ENCODE assay signal across 19 cellular contexts in genomic region chr1:152960452-152961044, GRCh38. TPM values are rescaled to one million over a fixed set of nuclear protein-coding genes. Genes with fewer than 3 reads are reported as not detected.
A peak's percentile ranks its signal among the peaks of the same experiment; 100 is the strongest.
DNase-seq lines count a peak whose midpoint lies in the region; ATAC-seq and TF ChIP-seq lines count a peak whose summit lies in the region.
"Had no signal": no experiment of that assay in that cellular context is flagged by ENCODE, and none has a peak within 500 bp of the region (broad histone marks: within the 10 kb centered on the region; RNA-seq: fewer than 3 reads in every experiment).

No MANE protein-coding gene starts in this region.

- H3K4me3 ChIP-seq in BLaER1 (peak overlapping the region; percentile 53), MM.1S (ENCODE audit: low read length) (no peak overlapping the region), endodermal cell (ENCODE audit: low read length) (no peak overlapping the region)
- H3K4me3 ChIP-seq: gastroesophageal sphincter, mucosa of descending colon, pancreas had no signal

- TF ChIP-seq CTCF in GM12873 (IDR thresholded peaks at IDR 0.05; ENCODE audit: insufficient read depth, low read depth, low read length, missing control alignments), result peak; percentile 65
- peak; percentile 17; the same call in 1 of the 2 replicates for TF ChIP-seq CTCF in MM.1S (IDR thresholded peaks at IDR 0.05; ENCODE audit: low read length)
- TF ChIP-seq CTCF in endodermal cell (conservative IDR thresholded peaks at IDR 0.05), result peak; percentile 67
- TF ChIP-seq CTCF in nephron progenitor cell (IDR thresholded peaks at IDR 0.05), result no peak

- H3K9ac ChIP-seq in BLaER1 (peak overlapping the region; percentile 60; the same call in 1 of the 2 replicates), MM.1S (ENCODE audit: low read length) (no peak overlapping the region), endodermal cell (ENCODE audit: extremely low read depth, low read length, poor library complexity, severe bottlenecking) (no peak overlapping the region)

- H3K27ac Mint-ChIP-seq in endodermal cell (no peak overlapping the region), nephron progenitor cell (no peak overlapping the region)
- H3K27ac Mint-ChIP-seq: activated naive CD8-positive, alpha-beta T cell treated with anti-CD3 and anti-CD28 coated beads for 36 hours had no signal

- no peaks in the 10 kb centered on the region for H3K36me3 Mint-ChIP-seq in endodermal cell (ENCODE audit: low read depth)
- H3K36me3 Mint-ChIP-seq in nephron progenitor cell (ENCODE audit: low read depth), result no peaks in the 10 kb centered on the region
- H3K36me3 Mint-ChIP-seq: activated naive CD8-positive, alpha-beta T cell treated with anti-CD3 and anti-CD28 coated beads for 36 hours had no signal

- H3K9me3 ChIP-seq in BLaER1 (no peaks in the 10 kb centered on the region), MM.1S (replicated peaks; ENCODE audit: insufficient read depth, low read length) (no peaks in the 10 kb centered on the region), endodermal cell (ENCODE audit: control insufficient read depth, low read length) (peaks cover 35% of the 10 kb centered on the region)
- H3K9me3 ChIP-seq: gastroesophageal sphincter, mucosa of descending colon, pancreas had no signal

- DNase-seq in MM.1S (no peak), endodermal cell (peak; percentile 48), nephron progenitor cell (no peak), superior temporal gyrus (ENCODE audit: extremely low spot score) (no peak), NCI-H774 (lab: John Stamatoyannopoulos, UW) (no peak)
- DNase-seq: activated naive CD8-positive, alpha-beta T cell treated with anti-CD3 and anti-CD28 coated beads for 36 hours; activated T-cell treated with anti-CD3 and anti-CD28 coated beads, Interleukin-2, amount 50 U/mL, for 1 hour; effector memory CD4-positive, alpha-beta T cell; kidney glomerular epithelial cell; mucosa of descending colon; NCI-H2171 treated with DMSO at 0.1 percent for 48 hours had no signal

- H3K36me3 ChIP-seq in BLaER1 (no peaks in the 10 kb centered on the region), MM.1S (replicated peaks; ENCODE audit: insufficient read depth, low read length) (no peaks in the 10 kb centered on the region), endodermal cell (ENCODE audit: control insufficient read depth, insufficient read depth, low read length) (no peaks in the 10 kb centered on the region)
- H3K36me3 ChIP-seq: gastroesophageal sphincter, pancreas had no signal

- no peaks in the 10 kb centered on the region for H3F3A ChIP-seq in MM.1S (ENCODE audit: insufficient read depth, low read length)

- H4K20me1 ChIP-seq in BLaER1 (no peaks in the 10 kb centered on the region), MM.1S (ENCODE audit: insufficient read depth, low read length) (no peaks in the 10 kb centered on the region)

- no peaks in the 10 kb centered on the region for H3K79me2 ChIP-seq in MM.1S (ENCODE audit: low read length)

- peaks cover 43% of the 10 kb centered on the region for H3K9me3 Mint-ChIP-seq in endodermal cell
- peaks cover 33% of the 10 kb centered on the region for H3K9me3 Mint-ChIP-seq in nephron progenitor cell
- H3K9me3 Mint-ChIP-seq: activated naive CD8-positive, alpha-beta T cell treated with anti-CD3 and anti-CD28 coated beads for 36 hours had no signal

- no peak overlapping the region for H2AFZ ChIP-seq in MM.1S (ENCODE audit: low read length)

- no peaks in the 10 kb centered on the region for H3K27me3 Mint-ChIP-seq in endodermal cell (ENCODE audit: insufficient read depth)
- H3K27me3 Mint-ChIP-seq in nephron progenitor cell (ENCODE audit: low read depth, poor library complexity), result no peaks in the 10 kb centered on the region

- peak overlapping the region; percentile 84 for H3K27ac ChIP-seq in BLaER1
- no peak overlapping the region for H3K27ac ChIP-seq in MM.1S (ENCODE audit: low read length)
- no peak overlapping the region for H3K27ac ChIP-seq in endodermal cell (ENCODE audit: low read depth, low read length)
- H3K27ac ChIP-seq: gastroesophageal sphincter, pancreas had no signal

- H3K4me2 ChIP-seq in BLaER1, result peak overlapping the region; percentile 82
- no peak overlapping the region for H3K4me2 ChIP-seq in MM.1S (ENCODE audit: low read depth, low read length)

- no peak for ATAC-seq in GM21515 (IDR thresholded peaks at IDR 0.05; ENCODE audit: unreplicated experiment)
- ATAC-seq: gastroesophageal sphincter, mucosa of descending colon had no signal

- no peak overlapping the region for H3K4me3 Mint-ChIP-seq in endodermal cell
- no peak overlapping the region for H3K4me3 Mint-ChIP-seq in nephron progenitor cell
- H3K4me3 Mint-ChIP-seq: activated naive CD8-positive, alpha-beta T cell treated with anti-CD3 and anti-CD28 coated beads for 36 hours had no signal

- peaks cover 1% of the 10 kb centered on the region for H3K4me1 Mint-ChIP-seq in endodermal cell
- no peaks in the 10 kb centered on the region for H3K4me1 Mint-ChIP-seq in nephron progenitor cell

- H3K4me1 ChIP-seq in BLaER1 (peaks cover 55% of the 10 kb centered on the region), MM.1S (ENCODE audit: low read length) (no peaks in the 10 kb centered on the region), endodermal cell (ENCODE audit: control insufficient read depth, insufficient read depth, low read length) (no peaks in the 10 kb centered on the region)
- H3K4me1 ChIP-seq: gastroesophageal sphincter, pancreas had no signal

- WGBS in endodermal cell (ENCODE audit: insufficient coverage in 1 of 2, insufficient read length in 1 of 2), 2 experiments, result 77 to 92% methylated on average over 2 to 10 of the region's 10 CpGs

- H3K27me3 ChIP-seq in BLaER1 (no peaks in the 10 kb centered on the region), MM.1S (replicated peaks; ENCODE audit: insufficient read depth, low read length) (no peaks in the 10 kb centered on the region), endodermal cell (ENCODE audit: control insufficient read depth, insufficient read depth, low read length, poor library complexity, severe bottlenecking) (no peaks in the 10 kb centered on the region)
- H3K27me3 ChIP-seq: gastroesophageal sphincter, pancreas had no signal

- no peaks in the 10 kb centered on the region for H3K9me2 ChIP-seq in MM.1S (replicated peaks; ENCODE audit: insufficient read depth, low read length)

RNA-seq across cellular contexts. Expression of gene SPRR4, which starts 9.9 kb away (rescaled TPM):
- not detected for total RNA-seq in endodermal cell
- not detected for polyA plus RNA-seq in endodermal cell (2013, experiment 1 of 2)
- polyA plus RNA-seq in endodermal cell (2013, experiment 2 of 2), result not detected
- total RNA-seq: activated naive CD8-positive, alpha-beta T cell treated with anti-CD3 and anti-CD28 coated beads for 36 hours; cardiac septum; gastroesophageal sphincter; mucosa of descending colon; pancreas; RPMI7951; T-helper 1 cell treated with Interleukin-12 subunit alpha and Interleukin-12 subunit beta and Interleukin-4 antibody, amounts not matched to agents 30 ng/mL and 1 ng/mL, for 36 hours had no signal
- polyA plus RNA-seq: pancreas had no signal

RNA-seq across cellular contexts. Expression of gene SPRR5, which starts 13.5 kb away (rescaled TPM):
- total RNA-seq in endodermal cell, result not detected
- not detected for polyA plus RNA-seq in endodermal cell (2013, experiment 1 of 2)
- not detected for polyA plus RNA-seq in endodermal cell (2013, experiment 2 of 2)
- total RNA-seq: activated naive CD8-positive, alpha-beta T cell treated with anti-CD3 and anti-CD28 coated beads for 36 hours; cardiac septum; gastroesophageal sphincter; mucosa of descending colon; pancreas; RPMI7951; T-helper 1 cell treated with Interleukin-12 subunit alpha and Interleukin-12 subunit beta and Interleukin-4 antibody, amounts not matched to agents 30 ng/mL and 1 ng/mL, for 36 hours had no signal
- polyA plus RNA-seq: pancreas had no signal

RNA-seq across cellular contexts. Expression of gene SPRR1A, which starts 23.3 kb away (rescaled TPM):
- not detected for total RNA-seq in endodermal cell
- polyA plus RNA-seq in endodermal cell (2013, experiment 1 of 2), result not detected
- not detected for polyA plus RNA-seq in endodermal cell (2013, experiment 2 of 2)
- total RNA-seq: activated naive CD8-positive, alpha-beta T cell treated with anti-CD3 and anti-CD28 coated beads for 36 hours; cardiac septum; gastroesophageal sphincter; mucosa of descending colon; pancreas; RPMI7951; T-helper 1 cell treated with Interleukin-12 subunit alpha and Interleukin-12 subunit beta and Interleukin-4 antibody, amounts not matched to agents 30 ng/mL and 1 ng/mL, for 36 hours had no signal
- polyA plus RNA-seq: pancreas had no signal

RNA-seq across cellular contexts. Expression of gene SPRR3, which starts 41.0 kb away (rescaled TPM):
- not detected for total RNA-seq in endodermal cell
- 1.00 TPM for polyA plus RNA-seq in endodermal cell (2013, experiment 1 of 2)
- 1.7 TPM for polyA plus RNA-seq in endodermal cell (2013, experiment 2 of 2)
- total RNA-seq: activated naive CD8-positive, alpha-beta T cell treated with anti-CD3 and anti-CD28 coated beads for 36 hours; cardiac septum; pancreas; RPMI7951; T-helper 1 cell treated with Interleukin-12 subunit alpha and Interleukin-12 subunit beta and Interleukin-4 antibody, amounts not matched to agents 30 ng/mL and 1 ng/mL, for 36 hours had no signal

RNA-seq across cellular contexts. Expression of gene IVL, which starts 52.2 kb away (rescaled TPM):
- total RNA-seq in endodermal cell, result not detected
- not detected for polyA plus RNA-seq in endodermal cell (2013, experiment 1 of 2)
- not detected for polyA plus RNA-seq in endodermal cell (2013, experiment 2 of 2)
- total RNA-seq: activated naive CD8-positive, alpha-beta T cell treated with anti-CD3 and anti-CD28 coated beads for 36 hours; cardiac septum; mucosa of descending colon; pancreas; RPMI7951; T-helper 1 cell treated with Interleukin-12 subunit alpha and Interleukin-12 subunit beta and Interleukin-4 antibody, amounts not matched to agents 30 ng/mL and 1 ng/mL, for 36 hours had no signal
